Comparison of ENCODE assay signal across 11 cellular contexts in the genomic region with DNA sequence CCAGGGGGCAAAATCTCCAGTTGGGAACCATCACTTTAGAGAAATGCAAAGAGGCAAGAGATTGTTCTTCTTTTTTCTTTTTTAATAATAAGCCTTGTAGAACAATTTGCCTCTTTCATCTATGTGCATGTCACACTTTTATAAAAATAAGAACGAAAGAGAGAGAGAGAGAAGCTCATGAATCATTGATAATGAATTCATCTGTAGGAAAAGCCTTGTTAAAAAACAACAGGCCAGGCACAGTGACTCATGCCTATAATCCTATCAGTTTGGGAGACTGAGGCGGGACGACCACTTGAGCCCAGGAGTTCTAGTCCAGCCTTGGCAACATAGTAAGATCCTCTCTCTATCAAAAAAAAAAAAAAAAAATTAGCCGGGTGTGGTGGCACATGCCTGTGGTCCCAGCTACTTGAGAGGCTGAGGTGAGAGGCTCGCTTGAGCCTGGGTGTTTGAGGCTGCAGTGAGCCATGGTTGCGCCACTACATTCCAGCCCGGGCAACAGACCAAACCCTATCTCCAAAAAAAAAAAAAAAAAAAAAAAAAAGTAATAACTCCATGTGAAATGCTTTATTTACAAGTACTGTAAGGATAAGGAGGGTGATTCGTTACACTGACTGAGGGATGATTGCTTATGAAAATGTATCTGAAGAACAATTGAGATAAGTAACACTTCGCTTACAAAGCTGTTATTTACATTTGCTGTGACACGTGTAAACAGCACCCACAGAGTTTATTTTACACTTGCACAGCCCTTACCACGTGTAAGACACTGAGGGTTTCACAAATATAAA. TPM values are rescaled to one million over a fixed set of nuclear protein-coding genes. Genes with fewer than 3 reads are reported as not detected.
DNase-seq lines count a peak whose midpoint lies in the region; ATAC-seq and TF ChIP-seq lines count a peak whose summit lies in the region.
"Had no signal": no experiment of that assay in that cellular context is flagged by ENCODE, and none has a peak within 500 bp of the region (broad histone marks: within the 10 kb centered on the region; RNA-seq: fewer than 3 reads in every experiment).

No MANE protein-coding gene starts in this region.

- peak overlapping the region; percentile 97 to 99 for H3K27ac ChIP-seq in thoracic aorta
- H3K27ac ChIP-seq: cardiac muscle cell had no signal

- DNase-seq in HS-27A (ENCODE audit: low read depth) (peak; percentile 95), hepatic stellate cell (ENCODE audit: low spot score) (peak; percentile 61), thoracic aorta (ENCODE audit: low spot score) (no peak), iPS-NIHi7 (ENCODE audit: extremely low spot score) (no peak), HuH-7.5 (ENCODE audit: low spot score) (no peak)
- no peak for DNase-seq in activated CD4-positive, alpha-beta T cell treated with anti-CD3 and anti-CD28 coated beads, Interleukin-2, amount 50 U/mL, for 1 hour
- DNase-seq: activated B cell treated with CpG ODN at 0.5 μM for 24 hours, left colon had no signal

- peak overlapping the region; percentile 58 to 95 (median 88) for H3K27ac Mint-ChIP-seq in brain
- H3K27ac Mint-ChIP-seq: activated B cell treated with CpG ODN at 0.5 μM for 24 hours had no signal

- peaks cover 25% of the 10 kb centered on the region for H3K36me3 ChIP-seq in thoracic aorta
- H3K36me3 ChIP-seq: cardiac muscle cell had no signal

- H3K9me3 Mint-ChIP-seq in brain = peaks cover 0 to 2% (median 0%) of the 10 kb centered on the region in 5 experiments
- H3K9me3 Mint-ChIP-seq: activated B cell treated with CpG ODN at 0.5 μM for 24 hours had no signal

- TF ChIP-seq CTCF in brain (conservative IDR thresholded peaks at IDR 0.05) (no peak), thoracic aorta (IDR thresholded peaks at IDR 0.05) (no peak)

- no peaks in the 10 kb centered on the region for H3K27me3 ChIP-seq in thoracic aorta (replicated peaks; ENCODE audit: insufficient read depth)
- H3K27me3 ChIP-seq: cardiac muscle cell had no signal

- H3K4me3 Mint-ChIP-seq in brain = peak overlapping the region in 2 of 5 experiments; percentile 37 to 59
- H3K4me3 Mint-ChIP-seq: activated B cell treated with CpG ODN at 0.5 μM for 24 hours had no signal

- peaks cover 17% of the 10 kb centered on the region for H3K4me1 Mint-ChIP-seq in brain
- H3K4me1 Mint-ChIP-seq: activated B cell treated with CpG ODN at 0.5 μM for 24 hours had no signal

- H3K36me3 Mint-ChIP-seq in brain = no peaks in the 10 kb centered on the region

- no peaks in the 10 kb centered on the region for H3K27me3 Mint-ChIP-seq in brain
- H3K27me3 Mint-ChIP-seq: activated B cell treated with CpG ODN at 0.5 μM for 24 hours had no signal

- H3K9me3 ChIP-seq in thoracic aorta = no peaks in the 10 kb centered on the region

- peaks cover 35 to 83% of the 10 kb centered on the region in 2 donors for H3K4me1 ChIP-seq in thoracic aorta (ENCODE audit: control insufficient read depth in 1 of 2, low read depth in 2 of 2)

- peak; percentile 30 for ATAC-seq in thoracic aorta (ENCODE audit: insufficient number of reproducible peaks, low FRiP score, low read depth)
- no peak for ATAC-seq in HG02870 (IDR thresholded peaks at IDR 0.05; ENCODE audit: unreplicated experiment)
- ATAC-seq: left colon had no signal

- H3K4me3 ChIP-seq in thoracic aorta = no peak overlapping the region
- H3K4me3 ChIP-seq: cardiac muscle cell had no signal

RNA-seq across cellular contexts. Expression of a gene that starts 6.0 kb away (rescaled TPM):
- polyA plus RNA-seq in brain (ENCODE audit: insufficient read depth, low read depth, low replicate concordance) = 0.39 TPM
- total RNA-seq in thoracic aorta = 100 to 1,000 TPM; 652 to 994 TPM
- total RNA-seq: activated B cell treated with CpG ODN at 0.5 μM for 24 hours, cardiac muscle cell had no signal

RNA-seq across cellular contexts. Expression of a gene that starts 24.5 kb away (rescaled TPM):
- polyA plus RNA-seq in brain (ENCODE audit: insufficient read depth, low read depth, low replicate concordance) = 0.12 TPM
- 10 to 100 TPM; 26.3 to 60.0 TPM for total RNA-seq in thoracic aorta
- total RNA-seq: cardiac muscle cell had no signal

Comparison
In these comparisons a context has a peak if more than half of its experiments do, and no peak if none do; other contexts are left out.
1. DNase-seq: peak in HS-27A (single experiment) and hepatic stellate cell (single experiment); none in thoracic aorta (single experiment), iPS-NIHi7 (single experiment), HuH-7.5 (single experiment) and activated CD4-positive, alpha-beta T cell treated with anti-CD3 and anti-CD28 coated beads, Interleukin-2, amount 50 U/mL, for 1 hour (single experiment).